9 cellular contexts compared by ENCODE assay signal in genomic region chr3:50267280-50267913, GRCh38. TPM values are rescaled to one million over a fixed set of nuclear protein-coding genes. Genes with fewer than 3 reads are reported as not detected.
A peak's percentile ranks its signal among the peaks of the same experiment; 100 is the strongest.
DNase-seq lines count a peak whose midpoint lies in the region; TF ChIP-seq lines count a peak whose summit lies in the region.
"Had no signal": no experiment of that assay in that cellular context is flagged by ENCODE, and none has a peak within 500 bp of the region (broad histone marks: within the 10 kb centered on the region; RNA-seq: fewer than 3 reads in every experiment).

No MANE protein-coding gene starts in this region.

- H3K4me3 Mint-ChIP-seq in progenitor cell of endocrine pancreas (ENCODE audit: low read depth), result peak overlapping the region; percentile 41

- H3K9me3 ChIP-seq in left ventricle myocardium inferior (replicated peaks), result no peaks in the 10 kb centered on the region

- peak overlapping the region; percentile 99 for H3K27ac ChIP-seq in left ventricle myocardium inferior (replicated peaks)

- peaks cover 3% of the 10 kb centered on the region for H3K27me3 Mint-ChIP-seq in progenitor cell of endocrine pancreas

- H3K27me3 ChIP-seq in left ventricle myocardium inferior (ENCODE audit: low read depth), result no peaks in the 10 kb centered on the region

- H3K4me3 ChIP-seq in WI38 (ENCODE audit: low read depth, low read length) (peak overlapping the region; percentile 59), left ventricle myocardium inferior (peak overlapping the region; percentile 70)

- no peaks in the 10 kb centered on the region for H3K9me3 Mint-ChIP-seq in progenitor cell of endocrine pancreas (ENCODE audit: low read depth)

- H3K27ac Mint-ChIP-seq in progenitor cell of endocrine pancreas, result peak overlapping the region; percentile 59

- peak; percentile 84 for DNase-seq in Ammon's horn (ENCODE audit: low spot score)
- DNase-seq in left ventricle myocardium inferior, result peak; percentile 82
- DNase-seq in progenitor cell of endocrine pancreas (ENCODE audit: low spot score, unreplicated experiment), result no peak
- no peak for DNase-seq in cerebellum (ENCODE audit: low spot score)
- no peak for DNase-seq in NCI-H2196 (lab: John Stamatoyannopoulos, UW; ENCODE audit: unreplicated experiment)
- DNase-seq in NCI-H226, result no peak
- DNase-seq in NCI-H2029 treated with DMSO at 0.1 percent for 48 hours (lab: John Stamatoyannopoulos, UW), result no peak
- DNase-seq: GF-D8 had no signal

- TF ChIP-seq CTCF in WI38 (IDR thresholded peaks at IDR 0.05; ENCODE audit: low read depth, low read length) (no peak), left ventricle myocardium inferior (IDR thresholded peaks at IDR 0.05; ENCODE audit: borderline replicate concordance) (peak; percentile 18), progenitor cell of endocrine pancreas (IDR thresholded peaks at IDR 0.05; ENCODE audit: unreplicated experiment) (no peak)

- no peaks in the 10 kb centered on the region for H3K36me3 ChIP-seq in left ventricle myocardium inferior

- H3K4me1 ChIP-seq in left ventricle myocardium inferior, result peaks cover 66% of the 10 kb centered on the region

- intact Hi-C loops in left ventricle myocardium inferior (cut with micrococcal nuclease), result no loop called here

- H3K4me1 Mint-ChIP-seq in progenitor cell of endocrine pancreas (ENCODE audit: low read depth), result peaks cover 41% of the 10 kb centered on the region

- no peaks in the 10 kb centered on the region for H3K36me3 Mint-ChIP-seq in progenitor cell of endocrine pancreas (ENCODE audit: insufficient read depth)

RNA-seq across cellular contexts. Expression of gene SEMA3B, which starts 1.6 kb away (rescaled TPM):
- 23.2 TPM for total RNA-seq in left ventricle myocardium inferior
- total RNA-seq in progenitor cell of endocrine pancreas, result 24.6 and 27.6 TPM in 2 replicates
- total RNA-seq in cerebellum, result 3.4 TPM

RNA-seq across cellular contexts. Expression of gene LSMEM2, which starts 11.5 kb away (rescaled TPM):
- total RNA-seq in left ventricle myocardium inferior (27.7 TPM), progenitor cell of endocrine pancreas (not detected in 2 replicates), cerebellum (0.36 TPM)

RNA-seq across cellular contexts. Expression of gene IFRD2, which starts 24.8 kb away (rescaled TPM):
- 54.9 TPM for total RNA-seq in left ventricle myocardium inferior
- 49.0 and 58.7 TPM in 2 replicates for total RNA-seq in progenitor cell of endocrine pancreas
- 19.3 TPM for total RNA-seq in cerebellum

RNA-seq across cellular contexts. Expression of gene GNAI2, which starts 31.4 kb away (rescaled TPM):
- total RNA-seq in left ventricle myocardium inferior (118 TPM), progenitor cell of endocrine pancreas (158 and 171 TPM in 2 replicates), cerebellum (63.8 TPM)

RNA-seq across cellular contexts. Expression of gene HYAL3, which starts 31.8 kb away (rescaled TPM):
- total RNA-seq in left ventricle myocardium inferior (1.2 TPM), progenitor cell of endocrine pancreas (3.2 and 3.6 TPM in 2 replicates), cerebellum (4.2 TPM)

Comparison
In these comparisons a context has a peak if more than half of its experiments do, and no peak if none do; other contexts are left out.
1. DNase-seq: peak in Ammon's horn (single experiment) and left ventricle myocardium inferior (single experiment); none in progenitor cell of endocrine pancreas (single experiment), cerebellum (single experiment), NCI-H2196 (single experiment), NCI-H226 (single experiment) and NCI-H2029 treated with DMSO at 0.1 percent for 48 hours (single experiment).
2. RNA of gene LSMEM2, which starts 11.5 kb away (total RNA-seq): 27.7 TPM in left ventricle myocardium inferior (single experiment); 0.36 TPM in cerebellum (single experiment) and not detected in progenitor cell of endocrine pancreas; every median in the first group is over 10 times any median in the second.